ENCODE assay signal across 1 cellular context in the genomic region with DNA sequence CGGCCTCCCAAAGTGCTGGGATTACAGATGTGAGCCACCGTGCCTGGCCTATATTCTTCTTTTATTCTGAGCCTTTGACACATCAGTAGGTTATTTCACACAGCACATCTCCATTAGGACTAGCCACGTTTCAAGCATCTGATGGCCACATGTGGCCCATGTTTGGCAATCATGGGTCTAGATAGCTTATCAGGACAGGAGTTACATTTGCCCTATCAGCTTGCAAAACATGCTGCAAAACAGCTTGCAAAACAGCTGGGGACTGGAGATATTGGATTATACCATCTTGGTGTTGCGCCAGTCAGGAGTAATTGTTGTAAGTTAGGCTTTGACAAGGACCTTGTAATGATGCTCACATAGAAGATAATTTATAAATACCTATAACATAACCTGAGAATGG.
A peak's percentile ranks its signal among the peaks of the same experiment; 100 is the strongest.
TF ChIP-seq lines count a peak whose summit lies in the region.

No MANE protein-coding gene starts in this region.

TF ChIP-seq in K562, 482 proteins besides CTCF, POLR2A, EP300 and RAD21 (continued from another document and continues in another):
- TF ChIP-seq, protein P1, sequence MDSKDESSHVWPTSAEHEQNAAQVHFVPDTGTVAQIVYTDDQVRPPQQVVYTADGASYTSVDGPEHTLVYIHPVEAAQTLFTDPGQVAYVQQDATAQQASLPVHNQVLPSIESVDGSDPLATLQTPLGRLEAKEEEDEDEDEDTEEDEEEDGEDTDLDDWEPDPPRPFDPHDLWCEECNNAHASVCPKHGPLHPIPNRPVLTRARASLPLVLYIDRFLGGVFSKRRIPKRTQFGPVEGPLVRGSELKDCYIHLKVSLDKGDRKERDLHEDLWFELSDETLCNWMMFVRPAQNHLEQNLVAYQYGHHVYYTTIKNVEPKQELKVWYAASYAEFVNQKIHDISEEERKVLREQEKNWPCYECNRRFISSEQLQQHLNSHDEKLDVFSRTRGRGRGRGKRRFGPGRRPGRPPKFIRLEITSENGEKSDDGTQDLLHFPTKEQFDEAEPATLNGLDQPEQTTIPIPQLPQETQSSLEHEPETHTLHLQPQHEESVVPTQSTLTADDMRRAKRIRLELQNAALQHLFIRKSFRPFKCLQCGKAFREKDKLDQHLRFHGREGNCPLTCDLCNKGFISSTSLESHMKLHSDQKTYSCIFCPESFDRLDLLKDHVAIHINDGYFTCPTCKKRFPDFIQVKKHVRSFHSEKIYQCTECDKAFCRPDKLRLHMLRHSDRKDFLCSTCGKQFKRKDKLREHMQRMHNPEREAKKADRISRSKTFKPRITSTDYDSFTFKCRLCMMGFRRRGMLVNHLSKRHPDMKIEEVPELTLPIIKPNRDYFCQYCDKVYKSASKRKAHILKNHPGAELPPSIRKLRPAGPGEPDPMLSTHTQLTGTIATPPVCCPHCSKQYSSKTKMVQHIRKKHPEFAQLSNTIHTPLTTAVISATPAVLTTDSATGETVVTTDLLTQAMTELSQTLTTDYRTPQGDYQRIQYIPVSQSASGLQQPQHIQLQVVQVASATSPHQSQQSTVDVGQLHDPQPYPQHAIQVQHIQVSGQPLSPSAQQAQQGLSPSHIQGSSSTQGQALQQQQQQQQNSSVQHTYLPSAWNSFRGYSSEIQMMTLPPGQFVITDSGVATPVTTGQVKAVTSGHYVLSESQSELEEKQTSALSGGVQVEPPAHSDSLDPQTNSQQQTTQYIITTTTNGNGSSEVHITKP (IDR thresholded peaks at IDR 0.05; ENCODE audit: partially characterized antibody) = peak; percentile 93
- TF ChIP-seq RBM34 (IDR thresholded peaks at IDR 0.05; ENCODE audit: borderline replicate concordance, insufficient read depth, low read length) (no peak), ZNF431 (CRISPR knock-in tag; IDR thresholded peaks at IDR 0.05) (no peak), NCOA2 (IDR thresholded peaks at IDR 0.05; ENCODE audit: partially characterized antibody in 2 of 2) (peak in 1 of 2 experiments; percentile 26), ZNF175 (CRISPR knock-in tag; IDR thresholded peaks at IDR 0.05; ENCODE audit: low read depth) (no peak), MTA3 (IDR thresholded peaks at IDR 0.05; ENCODE audit: borderline replicate concordance) (peak; percentile 57; the same call in 1 of the 2 replicates), FOXM1 (IDR thresholded peaks at IDR 0.05; ENCODE audit: low read depth) (peak; percentile 94), FOXM1 (CRISPR knock-in tag; IDR thresholded peaks at IDR 0.05; ENCODE audit: low read depth) (no peak), MIER1 (IDR thresholded peaks at IDR 0.05; ENCODE audit: low read depth) (no peak), MYNN (IDR thresholded peaks at IDR 0.05) (peak; percentile 45; the same call in 1 of the 2 replicates), MYNN (CRISPR knock-in tag; IDR thresholded peaks at IDR 0.05) (no peak), ZBTB7A (IDR thresholded peaks at IDR 0.05; ENCODE audit: borderline replicate concordance, control insufficient read depth, low read depth, low read length) (no peak), IRF2 (CRISPR knock-in tag; IDR thresholded peaks at IDR 0.05) (no peak), CREB3 (tag; conservative IDR thresholded peaks at IDR 0.05; ENCODE audit: low read depth) (peak; percentile 74; the same call in 1 of the 2 replicates), WHSC1 (IDR thresholded peaks at IDR 0.05; ENCODE audit: low read length) (no peak), TRIM24 (IDR thresholded peaks at IDR 0.05) (peak; percentile 98), ZNF124 (CRISPR knock-in tag; IDR thresholded peaks at IDR 0.05) (no peak), FOXJ3 (CRISPR knock-in tag; IDR thresholded peaks at IDR 0.05) (no peak), HOXB6 (CRISPR knock-in tag; IDR thresholded peaks at IDR 0.05; ENCODE audit: borderline replicate concordance) (no peak), DMBX1 (CRISPR knock-in tag; IDR thresholded peaks at IDR 0.05; ENCODE audit: borderline replicate concordance) (peak; percentile 81), PYGO2 (tag; IDR thresholded peaks at IDR 0.05) (peak; percentile 87), TAF7 (tag; IDR thresholded peaks at IDR 0.05) (no peak), ZNF174 (CRISPR knock-in tag; IDR thresholded peaks at IDR 0.05) (no peak), RBM25 (IDR thresholded peaks at IDR 0.05; ENCODE audit: low read depth, low read length, severe bottlenecking) (no peak), SIN3A (IDR thresholded peaks at IDR 0.05; ENCODE audit: borderline replicate concordance in 2 of 2, control insufficient read depth in 1 of 2, low read depth in 2 of 2, low read length in 2 of 2) (no peak), ZNF639 (CRISPR knock-in tag; conservative IDR thresholded peaks at IDR 0.05 in 1 of 2, IDR thresholded peaks at IDR 0.05 in 1 of 2) (peak in 1 of 2 experiments; percentile 39; a peak in 1 of 4 replicates), CBX3 (IDR thresholded peaks at IDR 0.05; ENCODE audit: borderline replicate concordance in 1 of 2, low read length in 2 of 2) (no peak), NCOA6 (IDR thresholded peaks at IDR 0.05) (no peak), MAFG (tag; conservative IDR thresholded peaks at IDR 0.05) (0 out of 2 replicates have a peak, but pooled peaks have one; percentile 5), ZNF75A (CRISPR knock-in tag; IDR thresholded peaks at IDR 0.05) (no peak), ZNF324 (CRISPR knock-in tag; IDR thresholded peaks at IDR 0.05) (no peak), ZNF436 (CRISPR knock-in tag; IDR thresholded peaks at IDR 0.05) (no peak), RFX1 (IDR thresholded peaks at IDR 0.05) (no peak), GTF2A2 (tag; IDR thresholded peaks at IDR 0.05) (no peak), ZNF165 (CRISPR knock-in tag; IDR thresholded peaks at IDR 0.05; ENCODE audit: borderline replicate concordance) (no peak), PHB2 (IDR thresholded peaks at IDR 0.05; ENCODE audit: low read depth) (peak; percentile 95), ZNF133 (CRISPR knock-in tag; IDR thresholded peaks at IDR 0.05) (no peak), POU5F1 (IDR thresholded peaks at IDR 0.05; ENCODE audit: borderline replicate concordance, low read depth, low read length, partially characterized antibody) (no peak), JUNB (CRISPR knock-in tag; conservative IDR thresholded peaks at IDR 0.05) (no peak), EWSR1 (IDR thresholded peaks at IDR 0.05; ENCODE audit: borderline replicate concordance, low read depth, partially characterized antibody) (no peak), ZNF668 (CRISPR knock-in tag; IDR thresholded peaks at IDR 0.05) (peak; percentile 45; the same call in 1 of the 2 replicates), DPF2 (IDR thresholded peaks at IDR 0.05) (peak; percentile 95), MNT (conservative IDR thresholded peaks at IDR 0.05) (peak; percentile 70 to 84), ZNF589 (CRISPR knock-in tag; IDR thresholded peaks at IDR 0.05; ENCODE audit: low read depth) (peak; percentile 86), ZNF232 (CRISPR knock-in tag; IDR thresholded peaks at IDR 0.05) (no peak), ZNF707 (CRISPR knock-in tag; conservative IDR thresholded peaks at IDR 0.05) (no peak), NR4A1 (CRISPR knock-in tag; IDR thresholded peaks at IDR 0.05) (no peak), NR4A1 (tag; IDR thresholded peaks at IDR 0.05) (peak; percentile 84; the same call in 1 of the 2 replicates), ZNF398 (CRISPR knock-in tag; IDR thresholded peaks at IDR 0.05) (no peak), KLF1 (tag; IDR thresholded peaks at IDR 0.05) (no peak), HMGN3 (IDR thresholded peaks at IDR 0.05; ENCODE audit: borderline replicate concordance, extremely low read depth, insufficient read length, low read depth, low read length) (peak; percentile 89), NUFIP1 (IDR thresholded peaks at IDR 0.05; ENCODE audit: partially characterized antibody) (no peak), TEAD4 (IDR thresholded peaks at IDR 0.05; ENCODE audit: low read length) (peak; percentile 99), TEAD4 (CRISPR knock-in tag; IDR thresholded peaks at IDR 0.05; ENCODE audit: borderline replicate concordance) (no peak)
- TF ChIP-seq, protein P2, sequence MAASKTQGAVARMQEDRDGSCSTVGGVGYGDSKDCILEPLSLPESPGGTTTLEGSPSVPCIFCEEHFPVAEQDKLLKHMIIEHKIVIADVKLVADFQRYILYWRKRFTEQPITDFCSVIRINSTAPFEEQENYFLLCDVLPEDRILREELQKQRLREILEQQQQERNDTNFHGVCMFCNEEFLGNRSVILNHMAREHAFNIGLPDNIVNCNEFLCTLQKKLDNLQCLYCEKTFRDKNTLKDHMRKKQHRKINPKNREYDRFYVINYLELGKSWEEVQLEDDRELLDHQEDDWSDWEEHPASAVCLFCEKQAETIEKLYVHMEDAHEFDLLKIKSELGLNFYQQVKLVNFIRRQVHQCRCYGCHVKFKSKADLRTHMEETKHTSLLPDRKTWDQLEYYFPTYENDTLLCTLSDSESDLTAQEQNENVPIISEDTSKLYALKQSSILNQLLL (CRISPR knock-in tag; IDR thresholded peaks at IDR 0.05; ENCODE audit: borderline replicate concordance) = no peak
- TF ChIP-seq, protein P3, sequence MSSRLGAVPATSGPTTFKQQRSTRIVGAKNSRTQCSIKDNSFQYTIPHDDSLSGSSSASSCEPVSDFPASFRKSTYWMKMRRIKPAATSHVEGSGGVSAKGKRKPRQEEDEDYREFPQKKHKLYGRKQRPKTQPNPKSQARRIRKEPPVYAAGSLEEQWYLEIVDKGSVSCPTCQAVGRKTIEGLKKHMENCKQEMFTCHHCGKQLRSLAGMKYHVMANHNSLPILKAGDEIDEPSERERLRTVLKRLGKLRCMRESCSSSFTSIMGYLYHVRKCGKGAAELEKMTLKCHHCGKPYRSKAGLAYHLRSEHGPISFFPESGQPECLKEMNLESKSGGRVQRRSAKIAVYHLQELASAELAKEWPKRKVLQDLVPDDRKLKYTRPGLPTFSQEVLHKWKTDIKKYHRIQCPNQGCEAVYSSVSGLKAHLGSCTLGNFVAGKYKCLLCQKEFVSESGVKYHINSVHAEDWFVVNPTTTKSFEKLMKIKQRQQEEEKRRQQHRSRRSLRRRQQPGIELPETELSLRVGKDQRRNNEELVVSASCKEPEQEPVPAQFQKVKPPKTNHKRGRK (tag; IDR thresholded peaks at IDR 0.05) = no peak
- TF ChIP-seq, protein P4, sequence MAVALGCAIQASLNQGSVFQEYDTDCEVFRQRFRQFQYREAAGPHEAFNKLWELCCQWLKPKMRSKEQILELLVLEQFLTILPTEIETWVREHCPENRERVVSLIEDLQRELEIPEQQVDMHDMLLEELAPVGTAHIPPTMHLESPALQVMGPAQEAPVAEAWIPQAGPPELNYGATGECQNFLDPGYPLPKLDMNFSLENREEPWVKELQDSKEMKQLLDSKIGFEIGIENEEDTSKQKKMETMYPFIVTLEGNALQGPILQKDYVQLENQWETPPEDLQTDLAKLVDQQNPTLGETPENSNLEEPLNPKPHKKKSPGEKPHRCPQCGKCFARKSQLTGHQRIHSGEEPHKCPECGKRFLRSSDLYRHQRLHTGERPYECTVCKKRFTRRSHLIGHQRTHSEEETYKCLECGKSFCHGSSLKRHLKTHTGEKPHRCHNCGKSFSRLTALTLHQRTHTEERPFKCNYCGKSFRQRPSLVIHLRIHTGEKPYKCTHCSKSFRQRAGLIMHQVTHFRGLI (CRISPR knock-in tag; IDR thresholded peaks at IDR 0.05) = peak; percentile 74; the same call in 1 of the 2 replicates
